In the genomic region with DNA sequence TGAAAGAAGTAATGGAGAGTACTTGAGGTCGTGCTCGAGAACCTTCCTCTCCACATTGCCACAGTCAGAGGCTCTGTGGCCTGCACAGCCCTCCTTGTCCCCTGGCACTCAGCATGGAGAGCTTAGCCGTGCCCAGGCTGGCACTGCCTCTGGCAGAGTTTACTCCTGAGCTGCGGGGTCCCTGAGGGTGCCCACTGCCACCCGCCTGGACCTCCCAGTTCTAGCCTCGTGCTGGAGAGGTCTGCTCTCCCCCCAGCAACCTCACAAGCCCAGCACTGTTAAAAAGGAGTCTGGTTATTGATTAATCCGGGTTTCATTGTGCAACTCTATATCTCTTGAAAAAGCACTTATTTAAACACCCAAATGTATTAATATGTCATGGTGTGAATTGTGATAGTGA, we compare ENCODE assay signal across 17 cellular contexts.
DNase-seq lines count a peak whose midpoint lies in the region; ATAC-seq and TF ChIP-seq lines count a peak whose summit lies in the region.
"Had no signal": no experiment of that assay in that cellular context is flagged by ENCODE, and none has a peak within 500 bp of the region (broad histone marks: within the 10 kb centered on the region; RNA-seq: fewer than 3 reads in every experiment).

No MANE protein-coding gene starts in this region.

- H3K9me3 Mint-ChIP-seq in natural killer cell, result no peaks in the 10 kb centered on the region
- H3K9me3 Mint-ChIP-seq in natural killer cell treated with Interleukin-12 subunit alpha and Interleukin-12 subunit beta and Interleukin-15 and Interleukin-18, amount 100 ng/mL, for 72 hours, result no peaks in the 10 kb centered on the region
- H3K9me3 Mint-ChIP-seq in naive thymus-derived CD4-positive, alpha-beta T cell, result no peaks in the 10 kb centered on the region
- H3K9me3 Mint-ChIP-seq in stimulated activated effector memory CD8-positive, alpha-beta T cell treated with anti-CD3 and anti-CD28 coated beads, Interleukin-12 subunit alpha, Interleukin-12 subunit beta, amount 100 ng/mL, for 72 hours, result no peaks in the 10 kb centered on the region

- DNase-seq in natural killer cell (no peak), heart right ventricle (no peak), AML-193 (lab: John Stamatoyannopoulos, UW) (no peak)
- DNase-seq in natural killer cell treated with Interleukin-12 subunit alpha and Interleukin-12 subunit beta and Interleukin-15 and Interleukin-18, amount 100 ng/mL, for 72 hours (ENCODE audit: low spot score), result no peak
- no peak for DNase-seq in naive thymus-derived CD4-positive, alpha-beta T cell
- DNase-seq in stimulated activated CD4-positive, alpha-beta T cell treated with anti-CD3 and anti-CD28 coated beads, Interleukin-15, amount 100 ng/mL, for 24 hours, result no peak
- no peak for DNase-seq in stimulated activated effector memory CD8-positive, alpha-beta T cell treated with anti-CD3 and anti-CD28 coated beads, Interleukin-12 subunit alpha, Interleukin-12 subunit beta, amount 100 ng/mL, for 72 hours (ENCODE audit: low spot score in 2 of 2)
- DNase-seq: activated gamma-delta T cell treated with Interleukin-2 at 50 U/mL for 16 hours; dermis blood vessel endothelial cell; mesendoderm; NCI-H524 treated with DMSO at 0.1 percent for 48 hours; occipital lobe; PC-3; stimulated activated CD4-positive, alpha-beta T cell treated with anti-CD3 and anti-CD28 coated beads, Interleukin-12 subunit alpha, Interleukin-12 subunit beta, amount 100 ng/mL, for 4 hours had no signal

- H3K4me3 Mint-ChIP-seq in natural killer cell, result peak overlapping the region; percentile 52
- H3K4me3 Mint-ChIP-seq in natural killer cell treated with Interleukin-12 subunit alpha and Interleukin-12 subunit beta and Interleukin-15 and Interleukin-18, amount 100 ng/mL, for 72 hours, result no peak overlapping the region
- no peak overlapping the region for H3K4me3 Mint-ChIP-seq in naive thymus-derived CD4-positive, alpha-beta T cell
- H3K4me3 Mint-ChIP-seq in stimulated activated effector memory CD8-positive, alpha-beta T cell treated with anti-CD3 and anti-CD28 coated beads, Interleukin-12 subunit alpha, Interleukin-12 subunit beta, amount 100 ng/mL, for 72 hours, result no peak overlapping the region

- peaks cover 6% of the 10 kb centered on the region for H3K36me3 Mint-ChIP-seq in natural killer cell
- H3K36me3 Mint-ChIP-seq in natural killer cell treated with Interleukin-12 subunit alpha and Interleukin-12 subunit beta and Interleukin-15 and Interleukin-18, amount 100 ng/mL, for 72 hours, result no peaks in the 10 kb centered on the region
- H3K36me3 Mint-ChIP-seq in naive thymus-derived CD4-positive, alpha-beta T cell, result peaks cover 3 to 35% (median 11%) of the 10 kb centered on the region in 5 donors
- peaks cover 14% of the 10 kb centered on the region for H3K36me3 Mint-ChIP-seq in stimulated activated effector memory CD8-positive, alpha-beta T cell treated with anti-CD3 and anti-CD28 coated beads, Interleukin-12 subunit alpha, Interleukin-12 subunit beta, amount 100 ng/mL, for 72 hours

- H3K4me1 Mint-ChIP-seq in natural killer cell, result peaks cover 58 to 65% of the 10 kb centered on the region in 2 donors
- H3K4me1 Mint-ChIP-seq in natural killer cell treated with Interleukin-12 subunit alpha and Interleukin-12 subunit beta and Interleukin-15 and Interleukin-18, amount 100 ng/mL, for 72 hours (ENCODE audit: low read depth in 2 of 2), result peaks cover 46% of the 10 kb centered on the region in 2 donors
- peaks cover 28 to 86% (median 79%) of the 10 kb centered on the region in 7 donors for H3K4me1 Mint-ChIP-seq in naive thymus-derived CD4-positive, alpha-beta T cell
- peaks cover 55% of the 10 kb centered on the region for H3K4me1 Mint-ChIP-seq in stimulated activated effector memory CD8-positive, alpha-beta T cell treated with anti-CD3 and anti-CD28 coated beads, Interleukin-12 subunit alpha, Interleukin-12 subunit beta, amount 100 ng/mL, for 72 hours

- H3K27me3 Mint-ChIP-seq in natural killer cell (ENCODE audit: low read depth in 2 of 2), result no peaks in the 10 kb centered on the region
- no peaks in the 10 kb centered on the region for H3K27me3 Mint-ChIP-seq in natural killer cell treated with Interleukin-12 subunit alpha and Interleukin-12 subunit beta and Interleukin-15 and Interleukin-18, amount 100 ng/mL, for 72 hours
- H3K27me3 Mint-ChIP-seq in naive thymus-derived CD4-positive, alpha-beta T cell, result no peaks in the 10 kb centered on the region

- TF ChIP-seq CTCF in natural killer cell (IDR thresholded peaks at IDR 0.05) (no peak), heart right ventricle (IDR thresholded peaks at IDR 0.05) (no peak)

- H3K27ac Mint-ChIP-seq in natural killer cell, result peak overlapping the region; percentile 36 to 57
- no peak overlapping the region for H3K27ac Mint-ChIP-seq in natural killer cell treated with Interleukin-12 subunit alpha and Interleukin-12 subunit beta and Interleukin-15 and Interleukin-18, amount 100 ng/mL, for 72 hours
- H3K27ac Mint-ChIP-seq in naive thymus-derived CD4-positive, alpha-beta T cell, result peak overlapping the region in 7 of 9 donors; percentile 20 to 93 (median 73)
- no peak overlapping the region for H3K27ac Mint-ChIP-seq in stimulated activated effector memory CD8-positive, alpha-beta T cell treated with anti-CD3 and anti-CD28 coated beads, Interleukin-12 subunit alpha, Interleukin-12 subunit beta, amount 100 ng/mL, for 72 hours

- H3K4me1 ChIP-seq in heart right ventricle, result peaks cover 0 to 63% (median 35%) of the 10 kb centered on the region in 9 donors
- peaks cover 20 to 22% of the 10 kb centered on the region in 2 donors for H3K4me1 ChIP-seq in naive thymus-derived CD4-positive, alpha-beta T cell (ENCODE audit: control insufficient read depth in 2 of 2, insufficient read depth in 2 of 2, low read length in 2 of 2)

- ATAC-seq in natural killer cell (no peak), heart right ventricle (peak in 6 of 8 donors; percentile 16 to 79 (median 54)), GM18517 (IDR thresholded peaks at IDR 0.05; ENCODE audit: unreplicated experiment) (no peak)
- ATAC-seq in natural killer cell treated with Interleukin-12 subunit alpha and Interleukin-12 subunit beta and Interleukin-15 and Interleukin-18, amount 100 ng/mL, for 72 hours, result no peak
- no peak for ATAC-seq in naive thymus-derived CD4-positive, alpha-beta T cell
- no peak for ATAC-seq in stimulated activated effector memory CD8-positive, alpha-beta T cell treated with anti-CD3 and anti-CD28 coated beads, Interleukin-12 subunit alpha, Interleukin-12 subunit beta, amount 100 ng/mL, for 72 hours
- ATAC-seq: PC-3, SK-N-SH treated with all-trans-retinoic acid at 6 μM for 48 hours had no signal

- H3K9me3 ChIP-seq in heart right ventricle, result no peaks in the 10 kb centered on the region
- no peaks in the 10 kb centered on the region for H3K9me3 ChIP-seq in naive thymus-derived CD4-positive, alpha-beta T cell (ENCODE audit: control insufficient read depth in 2 of 3, low read length in 3 of 3)
- H3K9me3 ChIP-seq: suprapubic skin had no signal

- H3K27ac ChIP-seq in heart right ventricle, result no peak overlapping the region
- H3K27ac ChIP-seq in naive thymus-derived CD4-positive, alpha-beta T cell (ENCODE audit: low read depth, low read length), result no peak overlapping the region
- H3K27ac ChIP-seq: suprapubic skin had no signal

- no peaks in the 10 kb centered on the region for H3K36me3 ChIP-seq in heart right ventricle
- no peaks in the 10 kb centered on the region for H3K36me3 ChIP-seq in naive thymus-derived CD4-positive, alpha-beta T cell (ENCODE audit: control insufficient read depth in 2 of 3, insufficient read depth in 3 of 3, low read length in 3 of 3)

- no peak overlapping the region for H3K4me3 ChIP-seq in heart right ventricle
- no peak overlapping the region for H3K4me3 ChIP-seq in naive thymus-derived CD4-positive, alpha-beta T cell (ENCODE audit: low read length)
- H3K4me3 ChIP-seq: suprapubic skin had no signal

- WGBS in heart right ventricle, 2 donors, result 65 to 66% methylated on average over 7 of the region's 7 CpGs

- intact Hi-C loops in natural killer cell (cut with micrococcal nuclease) (no loop called here), heart right ventricle (cut with DNase I) (no loop called here)
- intact Hi-C loops in naive thymus-derived CD4-positive, alpha-beta T cell (cut with micrococcal nuclease), result no loop called here

- POLR2A ChIA-PET in naive thymus-derived CD4-positive, alpha-beta T cell (lab: Charles Lee), result no interaction called here

- CTCF ChIA-PET in naive thymus-derived CD4-positive, alpha-beta T cell (lab: Charles Lee), result no interaction called here

- H3K27me3 ChIP-seq in heart right ventricle, result no peaks in the 10 kb centered on the region
- H3K27me3 ChIP-seq in naive thymus-derived CD4-positive, alpha-beta T cell (ENCODE audit: control insufficient read depth in 2 of 2, insufficient read depth in 2 of 2, low read length in 2 of 2), result no peaks in the 10 kb centered on the region
- H3K27me3 ChIP-seq: suprapubic skin had no signal

Comparison
In these comparisons a context has a peak if more than half of its experiments do, and no peak if none do; other contexts are left out.
1. H3K27ac Mint-ChIP-seq: peak in natural killer cell (2 of 2) and naive thymus-derived CD4-positive, alpha-beta T cell (7 of 9); none in natural killer cell treated with Interleukin-12 subunit alpha and Interleukin-12 subunit beta and Interleukin-15 and Interleukin-18, amount 100 ng/mL, for 72 hours (0 of 2) and stimulated activated effector memory CD8-positive, alpha-beta T cell treated with anti-CD3 and anti-CD28 coated beads, Interleukin-12 subunit alpha, Interleukin-12 subunit beta, amount 100 ng/mL, for 72 hours (single experiment).
2. ATAC-seq: peak in heart right ventricle (6 of 8); none in natural killer cell (0 of 3), natural killer cell treated with Interleukin-12 subunit alpha and Interleukin-12 subunit beta and Interleukin-15 and Interleukin-18, amount 100 ng/mL, for 72 hours (0 of 2), naive thymus-derived CD4-positive, alpha-beta T cell (single experiment), stimulated activated effector memory CD8-positive, alpha-beta T cell treated with anti-CD3 and anti-CD28 coated beads, Interleukin-12 subunit alpha, Interleukin-12 subunit beta, amount 100 ng/mL, for 72 hours (single experiment) and GM18517 (single experiment).